Comparison of ENCODE assay signal across 7 cellular contexts in genomic region chr1:62435231-62436038, GRCh38. TPM values are rescaled to one million over a fixed set of nuclear protein-coding genes. Genes with fewer than 3 reads are reported as not detected.
A peak's percentile ranks its signal among the peaks of the same experiment; 100 is the strongest.
DNase-seq lines count a peak whose midpoint lies in the region; ATAC-seq, FAIRE-seq and TF ChIP-seq lines count a peak whose summit lies in the region.

No MANE protein-coding gene starts in this region.

- no peak for TF ChIP-seq POLR2A in upper lobe of left lung (IDR thresholded peaks at IDR 0.05)

- no peak for FAIRE-seq in GM18507 (lab: Jason Lieb, UNC)

- ATAC-seq in lung (ENCODE audit: insufficient read depth, low FRiP score) (peak; percentile 8), upper lobe of left lung (ENCODE audit: low FRiP score in 2 of 2) (peak; percentile 7 to 42), HG02798 (IDR thresholded peaks at IDR 0.05; ENCODE audit: poor library complexity, unreplicated experiment) (no peak)

- H3K36me3 ChIP-seq in lung (ENCODE audit: control insufficient read depth in 2 of 2, insufficient read depth in 2 of 2, low read length in 2 of 2) (no peaks in the 10 kb centered on the region), upper lobe of left lung (no peaks in the 10 kb centered on the region)

- WGBS in lung, 2 donors, result 50% methylated on average over 31 of the region's 31 CpGs
- 52 to 58% methylated on average over 27 to 31 of the region's 31 CpGs for WGBS in upper lobe of left lung, 2 donors

- no peak for TF ChIP-seq CTCF in cardiac fibroblast (IDR thresholded peaks at IDR 0.05; ENCODE audit: low read depth, low read length)
- no peak for TF ChIP-seq CTCF in lung (IDR thresholded peaks at IDR 0.05; ENCODE audit: control extremely low read depth, extremely low read depth)
- TF ChIP-seq CTCF in upper lobe of left lung (IDR thresholded peaks at IDR 0.05), result no peak

- peaks cover 0 to 4% of the 10 kb centered on the region in 2 donors for H3K4me1 ChIP-seq in lung (ENCODE audit: control insufficient read depth in 2 of 2, insufficient read depth in 2 of 2, low read length in 2 of 2)
- peaks cover 22 to 33% (median 29%) of the 10 kb centered on the region in 4 donors for H3K4me1 ChIP-seq in upper lobe of left lung

- peak overlapping the region; percentile 97 to 100 for H3K27ac ChIP-seq in lung (ENCODE audit: low read depth in 1 of 2, low read length in 1 of 2)
- peak overlapping the region; percentile 98 to 100 (median 98) for H3K27ac ChIP-seq in upper lobe of left lung

- H3K4me3 ChIP-seq in cardiac fibroblast (replicated peaks in 1 of 2; ENCODE audit: low read depth in 2 of 2, low read length in 2 of 2), result peak overlapping the region; percentile 89 to 93
- peak overlapping the region; percentile 71 for H3K4me3 ChIP-seq in lung
- H3K4me3 ChIP-seq in upper lobe of left lung, result peak overlapping the region; percentile 27 to 98 (median 92)

- H3K27me3 ChIP-seq in lung (ENCODE audit: control insufficient read depth, insufficient read depth) (no peaks in the 10 kb centered on the region), upper lobe of left lung (no peaks in the 10 kb centered on the region)

- H3K9me3 ChIP-seq in lung (ENCODE audit: control insufficient read depth in 2 of 2, insufficient read depth in 1 of 2, low read length in 1 of 2), result no peaks in the 10 kb centered on the region
- H3K9me3 ChIP-seq in upper lobe of left lung, result no peaks in the 10 kb centered on the region

- no peak for TF ChIP-seq EP300 in upper lobe of left lung (IDR thresholded peaks at IDR 0.05)

- DNase-seq in GM18507 (ENCODE audit: extremely low spot score, insufficient read length, low read depth) (peak; percentile 8), NCI-H128 (lab: John Stamatoyannopoulos, UW; ENCODE audit: unreplicated experiment) (peak; percentile 59), cardiac fibroblast (ENCODE audit: low read depth in 2 of 2) (no peak), lung (ENCODE audit: low spot score) (no peak), upper lobe of left lung (no peak), NCI-H2107 treated with DMSO at 0.1 percent for 48 hours (lab: John Stamatoyannopoulos, UW; ENCODE audit: unreplicated experiment) (no peak)

RNA-seq across cellular contexts. Expression of gene USP1, which starts 1.4 kb away (rescaled TPM):
- total RNA-seq in lung, result 10 to 100 TPM; 20.5 to 42.1 TPM
- 10 to 100 TPM in 1 of 2 donors, 1 to 10 TPM in 1; 10.0 to 13.1 TPM for polyA plus RNA-seq in lung
- total RNA-seq in upper lobe of left lung, result 10 to 100 TPM in 5 of 6 donors, 1 to 10 TPM in 1; 9.8 to 36.2 (median 20.0) TPM

Comparison
In these comparisons a context has a peak if more than half of its experiments do, and no peak if none do; other contexts are left out.
1. DNase-seq: peak in GM18507 (single experiment) and NCI-H128 (single experiment); none in cardiac fibroblast (0 of 2), lung (single experiment), upper lobe of left lung (0 of 2) and NCI-H2107 treated with DMSO at 0.1 percent for 48 hours (single experiment).
2. Peak in every context shown above with its lines, with median percentiles within 50 percentile points of each other: H3K4me3 ChIP-seq.